8 cellular contexts compared by ENCODE assay signal in genomic region chr15:82832601-82833209, GRCh38. TPM values are rescaled to one million over a fixed set of nuclear protein-coding genes. Genes with fewer than 3 reads are reported as not detected.
DNase-seq lines count a peak whose midpoint lies in the region; ATAC-seq, FAIRE-seq and TF ChIP-seq lines count a peak whose summit lies in the region.

No MANE protein-coding gene starts in this region.

- TF ChIP-seq CTCF in mesothelial cell of epicardium (IDR thresholded peaks at IDR 0.05; ENCODE audit: unreplicated experiment): peak; percentile 20

- no peak for FAIRE-seq in H54 (lab: Jason Lieb, UNC)

- TF ChIP-seq POLR2A in H54 (IDR thresholded peaks at IDR 0.05; ENCODE audit: low read depth, low read length): no peak

- no peaks in the 10 kb centered on the region for H3K27me3 Mint-ChIP-seq in mesothelial cell of epicardium (ENCODE audit: low read depth)

- peaks cover 0 to 3% of the 10 kb centered on the region in 2 donors for H3K9me3 Mint-ChIP-seq in activated naive CD4-positive, alpha-beta T cell treated with anti-CD3 and anti-CD28 coated beads, Interleukin-2, amount 50 U/mL, for 72 hours
- H3K9me3 Mint-ChIP-seq in mesothelial cell of epicardium: no peaks in the 10 kb centered on the region

- no peak overlapping the region for H3K4me3 Mint-ChIP-seq in mesothelial cell of epicardium

- H3K27ac Mint-ChIP-seq in activated naive CD4-positive, alpha-beta T cell treated with anti-CD3 and anti-CD28 coated beads, Interleukin-2, amount 50 U/mL, for 72 hours: peak overlapping the region; percentile 85 to 86
- no peak overlapping the region for H3K27ac Mint-ChIP-seq in mesothelial cell of epicardium

- DNase-seq in HCEC 1CT: peak; percentile 91
- peak; percentile 63 for DNase-seq in LoVo (ENCODE audit: low spot score)
- DNase-seq in activated naive CD4-positive, alpha-beta T cell treated with anti-CD3 and anti-CD28 coated beads, Interleukin-2, amount 50 U/mL, for 72 hours (ENCODE audit: low spot score in 2 of 2): peak in 1 of 2 donors; percentile 35
- DNase-seq in mesothelial cell of epicardium (ENCODE audit: low spot score in 2 of 2, unreplicated experiment in 2 of 2): no peak
- no peak for DNase-seq in NCI-H2107 treated with DMSO at 0.1 percent for 48 hours (lab: John Stamatoyannopoulos, UW; ENCODE audit: unreplicated experiment)
- no peak for DNase-seq in H54 (ENCODE audit: insufficient read length, low spot score)
- no peak for DNase-seq in NCI-H2196 (lab: John Stamatoyannopoulos, UW; ENCODE audit: unreplicated experiment)

- H3K36me3 Mint-ChIP-seq in activated naive CD4-positive, alpha-beta T cell treated with anti-CD3 and anti-CD28 coated beads, Interleukin-2, amount 50 U/mL, for 72 hours: peaks cover 38 to 54% of the 10 kb centered on the region in 2 donors
- H3K36me3 Mint-ChIP-seq in mesothelial cell of epicardium: peaks cover 59% of the 10 kb centered on the region

- ATAC-seq in GM18502 (IDR thresholded peaks at IDR 0.05; ENCODE audit: poor library complexity, unreplicated experiment): peak; percentile 90
- peak; percentile 92 to 93 for ATAC-seq in activated naive CD4-positive, alpha-beta T cell treated with anti-CD3 and anti-CD28 coated beads, Interleukin-2, amount 50 U/mL, for 72 hours

- no peaks in the 10 kb centered on the region for H3K4me1 Mint-ChIP-seq in mesothelial cell of epicardium

RNA-seq across cellular contexts. Expression of gene WHAMM, which starts 23.3 kb away (rescaled TPM):
- 1 to 10 TPM; 2.5 to 9.4 TPM for total RNA-seq in activated naive CD4-positive, alpha-beta T cell treated with anti-CD3 and anti-CD28 coated beads, Interleukin-2, amount 50 U/mL, for 72 hours
- 8.8 to 9.4 TPM (median 9.3 TPM) in 3 replicates for total RNA-seq in mesothelial cell of epicardium

RNA-seq across cellular contexts. Expression of gene FSD2, which starts 26.8 kb away (rescaled TPM):
- not detected for total RNA-seq in activated naive CD4-positive, alpha-beta T cell treated with anti-CD3 and anti-CD28 coated beads, Interleukin-2, amount 50 U/mL, for 72 hours
- total RNA-seq in mesothelial cell of epicardium: not detected in 3 replicates

Comparison
In these comparisons a context has a peak if more than half of its experiments do, and no peak if none do; other contexts are left out.
1. DNase-seq: peak in HCEC 1CT (single experiment) and LoVo (single experiment); none in mesothelial cell of epicardium (0 of 2), NCI-H2107 treated with DMSO at 0.1 percent for 48 hours (single experiment), H54 (single experiment) and NCI-H2196 (single experiment).